ENCODE assay signal across 19 cellular contexts in the genomic region with DNA sequence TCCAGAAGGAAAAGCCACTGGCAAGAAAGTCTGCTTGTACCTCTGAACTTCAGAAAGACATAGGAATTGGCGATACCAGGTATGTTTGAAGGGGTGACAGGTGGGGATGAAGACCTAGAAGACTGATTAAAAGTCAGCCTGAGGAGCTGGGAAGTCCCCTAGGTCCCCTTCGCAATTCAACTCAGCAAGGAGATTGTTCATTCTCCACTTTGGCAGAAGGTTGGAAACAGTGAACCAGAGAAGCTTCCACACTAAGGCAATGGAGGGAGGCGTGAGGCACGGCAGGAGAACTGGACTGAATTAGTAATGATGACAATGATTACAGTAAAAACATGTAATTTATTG.
DNase-seq lines count a peak whose midpoint lies in the region; ATAC-seq, FAIRE-seq and TF ChIP-seq lines count a peak whose summit lies in the region.
"Had no signal": no experiment of that assay in that cellular context is flagged by ENCODE, and none has a peak within 500 bp of the region (broad histone marks: within the 10 kb centered on the region; RNA-seq: fewer than 3 reads in every experiment).

No MANE protein-coding gene starts in this region.

- no peaks in the 10 kb centered on the region for H3K27me3 ChIP-seq in pancreas

- H3K9me3 Mint-ChIP-seq in activated T-cell treated with anti-CD3 and anti-CD28 coated beads, Interleukin-2, amount 50 U/mL, for 4 hours, result peaks cover 3% of the 10 kb centered on the region
- H3K9me3 Mint-ChIP-seq: stimulated activated naive CD8-positive, alpha-beta T cell treated with anti-CD3 and anti-CD28 coated beads, Interleukin-15, amount 100 ng/mL, for 72 hours; T-cell had no signal

- no peak for FAIRE-seq in pancreas (lab: Jason Lieb, UNC)

- ATAC-seq in GM18870 (IDR thresholded peaks at IDR 0.05; ENCODE audit: unreplicated experiment), result peak; percentile 36
- ATAC-seq in GM21529 (IDR thresholded peaks at IDR 0.05; ENCODE audit: unreplicated experiment), result peak; percentile 39
- ATAC-seq in HG03025 (IDR thresholded peaks at IDR 0.05; ENCODE audit: low FRiP score, unreplicated experiment), result peak; percentile 26
- ATAC-seq in HG03575 (IDR thresholded peaks at IDR 0.05; ENCODE audit: extremely low read depth, insufficient number of reproducible peaks, low FRiP score, unreplicated experiment), result peak; percentile 16
- no peak for ATAC-seq in activated T-cell treated with anti-CD3 and anti-CD28 coated beads, Interleukin-2, amount 50 U/mL, for 4 hours
- ATAC-seq in pancreas, result no peak
- ATAC-seq: PC-3; stimulated activated naive CD8-positive, alpha-beta T cell treated with anti-CD3 and anti-CD28 coated beads, Interleukin-15, amount 100 ng/mL, for 72 hours; T-cell had no signal

- H3K36me3 ChIP-seq in pancreas, result no peaks in the 10 kb centered on the region

- H3K9me3 ChIP-seq in pancreas, result no peaks in the 10 kb centered on the region

- H3K27ac ChIP-seq in pancreas, result no peak overlapping the region

- no peak for TF ChIP-seq CTCF in pancreas (IDR thresholded peaks at IDR 0.05)

- H3K27me3 Mint-ChIP-seq in activated T-cell treated with anti-CD3 and anti-CD28 coated beads, Interleukin-2, amount 50 U/mL, for 4 hours (ENCODE audit: low read depth), result no peaks in the 10 kb centered on the region

- DNase-seq in kidney tubule cell (ENCODE audit: low spot score) (no peak), pancreas (no peak)
- no peak for DNase-seq in activated T-cell treated with anti-CD3 and anti-CD28 coated beads, Interleukin-2, amount 50 U/mL, for 4 hours
- DNase-seq in activated CD4-positive, CD25-positive, alpha-beta regulatory T cell treated with anti-CD3 and anti-CD28 coated beads, Interleukin-2, amount 50 U/mL, for 72 hours, result no peak
- DNase-seq: activated CD4-positive, alpha-beta T cell treated with anti-CD3 and anti-CD28 coated beads for 4 hours; DMS79 treated with DMSO at 0.1 percent for 48 hours; effector CD8-positive, alpha-beta T cell; foreskin melanocyte; kidney glomerular epithelial cell; NCI-H2171 treated with DMSO at 0.1 percent for 48 hours; PC-3; retina; stimulated activated CD4-positive, alpha-beta T cell treated with anti-CD3 and anti-CD28 coated beads, Interleukin-4, amount 100 ng/mL, for 1 hour; stimulated activated naive CD8-positive, alpha-beta T cell treated with anti-CD3 and anti-CD28 coated beads, Interleukin-15, amount 100 ng/mL, for 72 hours; T-cell had no signal

- no peaks in the 10 kb centered on the region for H3K4me1 ChIP-seq in pancreas

- no peak overlapping the region for H3K4me3 Mint-ChIP-seq in activated T-cell treated with anti-CD3 and anti-CD28 coated beads, Interleukin-2, amount 50 U/mL, for 4 hours
- H3K4me3 Mint-ChIP-seq: stimulated activated naive CD8-positive, alpha-beta T cell treated with anti-CD3 and anti-CD28 coated beads, Interleukin-15, amount 100 ng/mL, for 72 hours; T-cell had no signal

- H3K4me3 ChIP-seq in pancreas, result no peak overlapping the region

- WGBS in pancreas, 2 donors, result 69 to 89% methylated on average over 4 of the region's 4 CpGs

- H3K4me1 Mint-ChIP-seq in activated T-cell treated with anti-CD3 and anti-CD28 coated beads, Interleukin-2, amount 50 U/mL, for 4 hours (ENCODE audit: low read depth), result no peaks in the 10 kb centered on the region
- H3K4me1 Mint-ChIP-seq: stimulated activated naive CD8-positive, alpha-beta T cell treated with anti-CD3 and anti-CD28 coated beads, Interleukin-15, amount 100 ng/mL, for 72 hours; T-cell had no signal

- H3K36me3 Mint-ChIP-seq in activated T-cell treated with anti-CD3 and anti-CD28 coated beads, Interleukin-2, amount 50 U/mL, for 4 hours (ENCODE audit: insufficient read depth), result no peaks in the 10 kb centered on the region
- H3K36me3 Mint-ChIP-seq: T-cell had no signal

- intact Hi-C loops in pancreas (cut with DNase I), result no loop called here

Comparison
In these comparisons a context has a peak if more than half of its experiments do, and no peak if none do; other contexts are left out.
1. ATAC-seq: peak in GM18870 (single experiment), GM21529 (single experiment), HG03025 (single experiment) and HG03575 (single experiment); none in activated T-cell treated with anti-CD3 and anti-CD28 coated beads, Interleukin-2, amount 50 U/mL, for 4 hours (0 of 2) and pancreas (0 of 4).